Comparison of ENCODE assay signal across 2 cellular contexts in the genomic region with DNA sequence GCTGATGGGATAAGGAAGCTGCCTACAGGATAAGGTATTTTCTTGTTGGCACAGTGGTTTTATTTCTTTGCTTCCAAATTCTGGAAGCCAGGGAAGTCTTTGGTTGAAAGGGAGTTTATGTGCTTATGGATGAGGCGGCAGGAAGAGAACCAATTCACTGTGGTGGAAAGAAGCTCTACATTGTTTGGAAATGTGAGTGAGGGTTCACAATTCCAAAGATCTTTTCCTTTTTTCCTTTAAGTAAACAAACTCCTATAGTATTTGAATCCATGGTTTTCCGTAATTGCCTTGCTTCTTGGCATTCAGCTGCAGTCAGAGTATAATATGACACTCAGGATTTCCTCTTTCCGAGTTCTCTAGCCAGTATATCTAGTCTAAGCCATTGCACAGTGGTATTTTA.
TF ChIP-seq lines count a peak whose summit lies in the region.

No MANE protein-coding gene starts in this region.

TF ChIP-seq in HepG2, 621 proteins besides CTCF, POLR2A, EP300 and RAD21 (continued from another document):
- TF ChIP-seq, protein P1, sequence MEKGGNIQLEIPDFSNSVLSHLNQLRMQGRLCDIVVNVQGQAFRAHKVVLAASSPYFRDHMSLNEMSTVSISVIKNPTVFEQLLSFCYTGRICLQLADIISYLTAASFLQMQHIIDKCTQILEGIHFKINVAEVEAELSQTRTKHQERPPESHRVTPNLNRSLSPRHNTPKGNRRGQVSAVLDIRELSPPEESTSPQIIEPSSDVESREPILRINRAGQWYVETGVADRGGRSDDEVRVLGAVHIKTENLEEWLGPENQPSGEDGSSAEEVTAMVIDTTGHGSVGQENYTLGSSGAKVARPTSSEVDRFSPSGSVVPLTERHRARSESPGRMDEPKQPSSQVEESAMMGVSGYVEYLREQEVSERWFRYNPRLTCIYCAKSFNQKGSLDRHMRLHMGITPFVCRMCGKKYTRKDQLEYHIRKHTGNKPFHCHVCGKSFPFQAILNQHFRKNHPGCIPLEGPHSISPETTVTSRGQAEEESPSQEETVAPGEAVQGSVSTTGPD (CRISPR knock-in tag; IDR thresholded peaks at IDR 0.05) = no peak
- TF ChIP-seq, protein P2, sequence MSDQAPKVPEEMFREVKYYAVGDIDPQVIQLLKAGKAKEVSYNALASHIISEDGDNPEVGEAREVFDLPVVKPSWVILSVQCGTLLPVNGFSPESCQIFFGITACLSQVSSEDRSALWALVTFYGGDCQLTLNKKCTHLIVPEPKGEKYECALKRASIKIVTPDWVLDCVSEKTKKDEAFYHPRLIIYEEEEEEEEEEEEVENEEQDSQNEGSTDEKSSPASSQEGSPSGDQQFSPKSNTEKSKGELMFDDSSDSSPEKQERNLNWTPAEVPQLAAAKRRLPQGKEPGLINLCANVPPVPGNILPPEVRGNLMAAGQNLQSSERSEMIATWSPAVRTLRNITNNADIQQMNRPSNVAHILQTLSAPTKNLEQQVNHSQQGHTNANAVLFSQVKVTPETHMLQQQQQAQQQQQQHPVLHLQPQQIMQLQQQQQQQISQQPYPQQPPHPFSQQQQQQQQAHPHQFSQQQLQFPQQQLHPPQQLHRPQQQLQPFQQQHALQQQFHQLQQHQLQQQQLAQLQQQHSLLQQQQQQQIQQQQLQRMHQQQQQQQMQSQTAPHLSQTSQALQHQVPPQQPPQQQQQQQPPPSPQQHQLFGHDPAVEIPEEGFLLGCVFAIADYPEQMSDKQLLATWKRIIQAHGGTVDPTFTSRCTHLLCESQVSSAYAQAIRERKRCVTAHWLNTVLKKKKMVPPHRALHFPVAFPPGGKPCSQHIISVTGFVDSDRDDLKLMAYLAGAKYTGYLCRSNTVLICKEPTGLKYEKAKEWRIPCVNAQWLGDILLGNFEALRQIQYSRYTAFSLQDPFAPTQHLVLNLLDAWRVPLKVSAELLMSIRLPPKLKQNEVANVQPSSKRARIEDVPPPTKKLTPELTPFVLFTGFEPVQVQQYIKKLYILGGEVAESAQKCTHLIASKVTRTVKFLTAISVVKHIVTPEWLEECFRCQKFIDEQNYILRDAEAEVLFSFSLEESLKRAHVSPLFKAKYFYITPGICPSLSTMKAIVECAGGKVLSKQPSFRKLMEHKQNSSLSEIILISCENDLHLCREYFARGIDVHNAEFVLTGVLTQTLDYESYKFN (CRISPR knock-in tag; conservative IDR thresholded peaks at IDR 0.05) = peak; percentile 56; the same call in 1 of the 2 replicates
- peak; percentile 29 to 34; a peak in 3 of 4 replicates for TF ChIP-seq MAFK (conservative IDR thresholded peaks at IDR 0.05 in 1 of 2, IDR thresholded peaks at IDR 0.05 in 1 of 2; ENCODE audit: low read length in 2 of 2)
- TF ChIP-seq, protein P3, sequence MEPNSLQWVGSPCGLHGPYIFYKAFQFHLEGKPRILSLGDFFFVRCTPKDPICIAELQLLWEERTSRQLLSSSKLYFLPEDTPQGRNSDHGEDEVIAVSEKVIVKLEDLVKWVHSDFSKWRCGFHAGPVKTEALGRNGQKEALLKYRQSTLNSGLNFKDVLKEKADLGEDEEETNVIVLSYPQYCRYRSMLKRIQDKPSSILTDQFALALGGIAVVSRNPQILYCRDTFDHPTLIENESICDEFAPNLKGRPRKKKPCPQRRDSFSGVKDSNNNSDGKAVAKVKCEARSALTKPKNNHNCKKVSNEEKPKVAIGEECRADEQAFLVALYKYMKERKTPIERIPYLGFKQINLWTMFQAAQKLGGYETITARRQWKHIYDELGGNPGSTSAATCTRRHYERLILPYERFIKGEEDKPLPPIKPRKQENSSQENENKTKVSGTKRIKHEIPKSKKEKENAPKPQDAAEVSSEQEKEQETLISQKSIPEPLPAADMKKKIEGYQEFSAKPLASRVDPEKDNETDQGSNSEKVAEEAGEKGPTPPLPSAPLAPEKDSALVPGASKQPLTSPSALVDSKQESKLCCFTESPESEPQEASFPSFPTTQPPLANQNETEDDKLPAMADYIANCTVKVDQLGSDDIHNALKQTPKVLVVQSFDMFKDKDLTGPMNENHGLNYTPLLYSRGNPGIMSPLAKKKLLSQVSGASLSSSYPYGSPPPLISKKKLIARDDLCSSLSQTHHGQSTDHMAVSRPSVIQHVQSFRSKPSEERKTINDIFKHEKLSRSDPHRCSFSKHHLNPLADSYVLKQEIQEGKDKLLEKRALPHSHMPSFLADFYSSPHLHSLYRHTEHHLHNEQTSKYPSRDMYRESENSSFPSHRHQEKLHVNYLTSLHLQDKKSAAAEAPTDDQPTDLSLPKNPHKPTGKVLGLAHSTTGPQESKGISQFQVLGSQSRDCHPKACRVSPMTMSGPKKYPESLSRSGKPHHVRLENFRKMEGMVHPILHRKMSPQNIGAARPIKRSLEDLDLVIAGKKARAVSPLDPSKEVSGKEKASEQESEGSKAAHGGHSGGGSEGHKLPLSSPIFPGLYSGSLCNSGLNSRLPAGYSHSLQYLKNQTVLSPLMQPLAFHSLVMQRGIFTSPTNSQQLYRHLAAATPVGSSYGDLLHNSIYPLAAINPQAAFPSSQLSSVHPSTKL (CRISPR knock-in tag; IDR thresholded peaks at IDR 0.05) = peak; percentile 31; the same call in 1 of the 2 replicates
- TF ChIP-seq SMARCC2 (IDR thresholded peaks at IDR 0.05) = no peak
- TF ChIP-seq, protein P4, sequence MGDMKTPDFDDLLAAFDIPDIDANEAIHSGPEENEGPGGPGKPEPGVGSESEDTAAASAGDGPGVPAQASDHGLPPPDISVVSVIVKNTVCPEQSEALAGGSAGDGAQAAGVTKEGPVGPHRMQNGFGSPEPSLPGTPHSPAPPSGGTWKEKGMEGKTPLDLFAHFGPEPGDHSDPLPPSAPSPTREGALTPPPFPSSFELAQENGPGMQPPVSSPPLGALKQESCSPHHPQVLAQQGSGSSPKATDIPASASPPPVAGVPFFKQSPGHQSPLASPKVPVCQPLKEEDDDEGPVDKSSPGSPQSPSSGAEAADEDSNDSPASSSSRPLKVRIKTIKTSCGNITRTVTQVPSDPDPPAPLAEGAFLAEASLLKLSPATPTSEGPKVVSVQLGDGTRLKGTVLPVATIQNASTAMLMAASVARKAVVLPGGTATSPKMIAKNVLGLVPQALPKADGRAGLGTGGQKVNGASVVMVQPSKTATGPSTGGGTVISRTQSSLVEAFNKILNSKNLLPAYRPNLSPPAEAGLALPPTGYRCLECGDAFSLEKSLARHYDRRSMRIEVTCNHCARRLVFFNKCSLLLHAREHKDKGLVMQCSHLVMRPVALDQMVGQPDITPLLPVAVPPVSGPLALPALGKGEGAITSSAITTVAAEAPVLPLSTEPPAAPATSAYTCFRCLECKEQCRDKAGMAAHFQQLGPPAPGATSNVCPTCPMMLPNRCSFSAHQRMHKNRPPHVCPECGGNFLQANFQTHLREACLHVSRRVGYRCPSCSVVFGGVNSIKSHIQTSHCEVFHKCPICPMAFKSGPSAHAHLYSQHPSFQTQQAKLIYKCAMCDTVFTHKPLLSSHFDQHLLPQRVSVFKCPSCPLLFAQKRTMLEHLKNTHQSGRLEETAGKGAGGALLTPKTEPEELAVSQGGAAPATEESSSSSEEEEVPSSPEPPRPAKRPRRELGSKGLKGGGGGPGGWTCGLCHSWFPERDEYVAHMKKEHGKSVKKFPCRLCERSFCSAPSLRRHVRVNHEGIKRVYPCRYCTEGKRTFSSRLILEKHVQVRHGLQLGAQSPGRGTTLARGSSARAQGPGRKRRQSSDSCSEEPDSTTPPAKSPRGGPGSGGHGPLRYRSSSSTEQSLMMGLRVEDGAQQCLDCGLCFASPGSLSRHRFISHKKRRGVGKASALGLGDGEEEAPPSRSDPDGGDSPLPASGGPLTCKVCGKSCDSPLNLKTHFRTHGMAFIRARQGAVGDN (CRISPR knock-in tag; IDR thresholded peaks at IDR 0.05) = no peak
- 0 out of 2 replicates have a peak, but pooled peaks have one; percentile 15 for TF ChIP-seq FOXA3 (CRISPR knock-in tag; IDR thresholded peaks at IDR 0.05)
- no peak for TF ChIP-seq ZNF878 (CRISPR knock-in tag; IDR thresholded peaks at IDR 0.05)

TF ChIP-seq in neural cell, 6 proteins besides CTCF, POLR2A, EP300 and RAD21 (continued from another document):
- no peak for TF ChIP-seq TAF1 (IDR thresholded peaks at IDR 0.05; ENCODE audit: low read depth)
